ENCODE assay signal across 18 cellular contexts in genomic region chr17:77352441-77352840, GRCh38.
DNase-seq lines count a peak whose midpoint lies in the region; ATAC-seq and TF ChIP-seq lines count a peak whose summit lies in the region.
"Had no signal": no experiment of that assay in that cellular context is flagged by ENCODE, and none has a peak within 500 bp of the region (broad histone marks: within the 10 kb centered on the region; RNA-seq: fewer than 3 reads in every experiment).

No MANE protein-coding gene starts in this region.

- intact Hi-C loops in left ventricle myocardium superior (cut with micrococcal nuclease): no loop called here
- intact Hi-C loops in adrenal gland (cut with DNase I): no loop called here
- intact Hi-C loops in thyroid gland (cut with DNase I): no loop called here

- ATAC-seq in left ventricle myocardium superior (no peak), lung (ENCODE audit: insufficient read depth, low FRiP score) (no peak)
- ATAC-seq: stimulated activated naive B cell treated with anti-CD40 and anti-IgM and Interleukin-4, amounts not matched to agents 10 μg/mL and 1 μg/mL and 100 μg/mL, for 72 hours had no signal

- no peak for TF ChIP-seq POLR2A in adrenal gland (IDR thresholded peaks at IDR 0.05)
- no peak for TF ChIP-seq POLR2A in thyroid gland (IDR thresholded peaks at IDR 0.05)

- H3K4me1 ChIP-seq in right atrium auricular region (peaks cover 0 to 37% of the 10 kb centered on the region in 2 donors), adrenal gland (replicated peaks in 1 of 2) (peaks cover 40 to 52% of the 10 kb centered on the region in 2 donors), lung (ENCODE audit: control insufficient read depth in 2 of 2, insufficient read depth in 2 of 2, low read length in 2 of 2) (peaks cover 0 to 16% of the 10 kb centered on the region in 2 donors), thyroid gland (peaks cover 32 to 55% of the 10 kb centered on the region in 2 donors)
- H3K4me1 ChIP-seq: neural progenitor cell, prostate gland had no signal

- no peaks in the 10 kb centered on the region for H3K9me3 ChIP-seq in right atrium auricular region
- no peaks in the 10 kb centered on the region for H3K9me3 ChIP-seq in adrenal gland (replicated peaks in 1 of 3)
- H3K9me3 ChIP-seq in lung (ENCODE audit: control insufficient read depth in 2 of 2, insufficient read depth in 1 of 2, low read length in 1 of 2): no peaks in the 10 kb centered on the region
- no peaks in the 10 kb centered on the region for H3K9me3 ChIP-seq in thyroid gland
- H3K9me3 ChIP-seq: prostate gland, tibial nerve had no signal

- H3K27me3 ChIP-seq in right atrium auricular region: no peaks in the 10 kb centered on the region
- H3K27me3 ChIP-seq in adrenal gland: no peaks in the 10 kb centered on the region
- no peaks in the 10 kb centered on the region for H3K27me3 ChIP-seq in lung (ENCODE audit: control insufficient read depth, insufficient read depth)
- H3K27me3 ChIP-seq in thyroid gland: no peaks in the 10 kb centered on the region
- H3K27me3 ChIP-seq: neural progenitor cell, tibial nerve had no signal

- H3K36me3 ChIP-seq in right atrium auricular region: no peaks in the 10 kb centered on the region
- H3K36me3 ChIP-seq in adrenal gland (replicated peaks in 1 of 2): no peaks in the 10 kb centered on the region
- peaks cover 0 to 2% of the 10 kb centered on the region in 2 donors for H3K36me3 ChIP-seq in lung (ENCODE audit: control insufficient read depth in 2 of 2, insufficient read depth in 2 of 2, low read length in 2 of 2)
- H3K36me3 ChIP-seq in thyroid gland: no peaks in the 10 kb centered on the region
- H3K36me3 ChIP-seq: neural progenitor cell, prostate gland, tibial nerve had no signal

- peak; percentile 18 for DNase-seq in right atrium auricular region (ENCODE audit: low spot score)
- no peak for DNase-seq in left ventricle myocardium superior
- peak in 4 of 7 donors; percentile 10 to 45 (median 20) for DNase-seq in adrenal gland
- peak; percentile 27 for DNase-seq in lung (ENCODE audit: low spot score)
- peak in 1 of 2 donors; percentile 3 for DNase-seq in thyroid gland
- no peak for DNase-seq in GM20000 (ENCODE audit: low spot score)
- no peak for DNase-seq in NOMO-1 treated with dmso at 0.1 percent for 144 hours (lab: John Stamatoyannopoulos, UW; ENCODE audit: unreplicated experiment)
- no peak for DNase-seq in SIG-M5 treated with dmso at 0.1 percent for 504 hours (lab: John Stamatoyannopoulos, UW; ENCODE audit: unreplicated experiment)
- DNase-seq: activated CD4-positive, CD25-positive, alpha-beta regulatory T cell treated with anti-CD3 and anti-CD28 coated beads, Interleukin-2, amount 50 U/mL, for 72 hours; CD4-positive, alpha-beta memory T cell; HCEC 1CT; IMR-90; NCI-H510A; stimulated activated naive B cell treated with anti-CD40 and anti-IgM and Interleukin-4, amounts not matched to agents 10 μg/mL and 1 μg/mL and 100 μg/mL, for 72 hours had no signal

- no peak overlapping the region for H3K4me3 ChIP-seq in right atrium auricular region
- no peak overlapping the region for H3K4me3 ChIP-seq in adrenal gland
- H3K4me3 ChIP-seq in lung: no peak overlapping the region
- H3K4me3 ChIP-seq in thyroid gland (replicated peaks in 1 of 3): no peak overlapping the region
- H3K4me3 ChIP-seq: neural progenitor cell, prostate gland, skin epidermis, tibial nerve had no signal

- 86 to 96% (median 90%) methylated on average over 10 of the region's 10 CpGs for WGBS in adrenal gland, 4 donors
- WGBS in lung, 2 donors: 91 to 92% methylated on average over 10 of the region's 10 CpGs
- WGBS in thyroid gland, 2 donors: 88 to 95% methylated on average over 10 of the region's 10 CpGs

- no peak overlapping the region for H3K27ac ChIP-seq in right atrium auricular region
- H3K27ac ChIP-seq in adrenal gland: peak overlapping the region in 4 of 5 donors; percentile 6 to 98 (median 90)
- no peak overlapping the region for H3K27ac ChIP-seq in lung (ENCODE audit: low read depth in 1 of 2, low read length in 1 of 2)
- peak overlapping the region; percentile 70 to 88 (median 87) for H3K27ac ChIP-seq in thyroid gland
- H3K27ac ChIP-seq: neural progenitor cell had no signal

- TF ChIP-seq CTCF in right atrium auricular region (IDR thresholded peaks at IDR 0.05) (no peak), adrenal gland (IDR thresholded peaks at IDR 0.05) (no peak), lung (IDR thresholded peaks at IDR 0.05; ENCODE audit: control extremely low read depth, extremely low read depth) (no peak), thyroid gland (IDR thresholded peaks at IDR 0.05) (no peak), GM20000 (IDR thresholded peaks at IDR 0.05; ENCODE audit: extremely low read depth, missing control alignments) (no peak)

Comparison
In these comparisons a context has a peak if more than half of its experiments do, and no peak if none do; other contexts are left out.
1. DNase-seq: peak in right atrium auricular region (single experiment), adrenal gland (4 of 7) and lung (single experiment); none in left ventricle myocardium superior (single experiment), GM20000 (single experiment), NOMO-1 treated with dmso at 0.1 percent for 144 hours (single experiment) and SIG-M5 treated with dmso at 0.1 percent for 504 hours (single experiment).
2. H3K27ac ChIP-seq: peak in adrenal gland (4 of 5) and thyroid gland (3 of 3); none in right atrium auricular region (0 of 2) and lung (0 of 2).